ENCODE assay signal across 8 cellular contexts in genomic region chr16:2720063-2720455, GRCh38. TPM values are rescaled to one million over a fixed set of nuclear protein-coding genes. Genes with fewer than 3 reads are reported as not detected.
A peak's percentile ranks its signal among the peaks of the same experiment; 100 is the strongest.
DNase-seq lines count a peak whose midpoint lies in the region; ATAC-seq and TF ChIP-seq lines count a peak whose summit lies in the region.

Gene PRSS27 (minus strand): TSS chr16:2720224. CDS start chr16:2720160, 64 bp downstream.

- peak within 1 kb of the TSS; percentile 48 for H3K27ac Mint-ChIP-seq in nephron progenitor cell

- no peaks in the 10 kb centered on the region for H3K4me1 Mint-ChIP-seq in nephron progenitor cell

- no peak for ATAC-seq in GM19467 (IDR thresholded peaks at IDR 0.05; ENCODE audit: unreplicated experiment)
- ATAC-seq in GM18909 (IDR thresholded peaks at IDR 0.05; ENCODE audit: poor library complexity, unreplicated experiment): no peak
- ATAC-seq in GM18873 (IDR thresholded peaks at IDR 0.05; ENCODE audit: low FRiP score, unreplicated experiment): no peak

- H3K27me3 Mint-ChIP-seq in nephron progenitor cell (ENCODE audit: low read depth, poor library complexity): peaks cover 29% of the 10 kb centered on the region

- H3K4me1 ChIP-seq in effector memory CD4-positive, alpha-beta T cell (ENCODE audit: control insufficient read depth, insufficient read depth, low read length, poor library complexity, severe bottlenecking): peaks cover 12% of the 10 kb centered on the region

- peak within 1 kb of the TSS; percentile 70 for H3K4me3 ChIP-seq in BJ (ENCODE audit: low read depth, low read length)
- peak within 1 kb of the TSS; percentile 66 for H3K4me3 ChIP-seq in MG63
- H3K4me3 ChIP-seq in effector memory CD4-positive, alpha-beta T cell (ENCODE audit: insufficient read depth, low read depth, low read length, poor library complexity, severe bottlenecking): peak within 1 kb of the TSS; percentile 64

- H3K27me3 ChIP-seq in BJ (ENCODE audit: control insufficient read depth, insufficient read depth, low read length) (no peaks in the 10 kb centered on the region), MG63 (no peaks in the 10 kb centered on the region)
- H3K27me3 ChIP-seq in effector memory CD4-positive, alpha-beta T cell (replicated peaks; ENCODE audit: control insufficient read depth, insufficient read depth, low read length, poor library complexity, severe bottlenecking): no peaks in the 10 kb centered on the region

- POLR2A ChIA-PET in BJ (lab: Charles Lee): no interaction called here

- no peaks in the 10 kb centered on the region for H3K36me3 ChIP-seq in BJ (ENCODE audit: control insufficient read depth, insufficient read depth, low read length)
- no peaks in the 10 kb centered on the region for H3K36me3 ChIP-seq in MG63
- H3K36me3 ChIP-seq in effector memory CD4-positive, alpha-beta T cell (ENCODE audit: control insufficient read depth, insufficient read depth, low read length): no peaks in the 10 kb centered on the region

- no peaks in the 10 kb centered on the region for H3K9me3 Mint-ChIP-seq in nephron progenitor cell

- no peaks in the 10 kb centered on the region for H3K9me3 ChIP-seq in MG63
- H3K9me3 ChIP-seq in effector memory CD4-positive, alpha-beta T cell (ENCODE audit: control insufficient read depth, low read length): no peaks in the 10 kb centered on the region

- TF ChIP-seq CTCF in BJ (IDR thresholded peaks at IDR 0.05; ENCODE audit: insufficient read depth, low read depth, low read length) (no peak), nephron progenitor cell (IDR thresholded peaks at IDR 0.05) (no peak)

- peak within 1 kb of the TSS; percentile 82 for H3K4me3 Mint-ChIP-seq in nephron progenitor cell

- H3K36me3 Mint-ChIP-seq in nephron progenitor cell (ENCODE audit: low read depth): no peaks in the 10 kb centered on the region

- DNase-seq in BJ (ENCODE audit: low read depth) (no peak), MG63 (no peak), nephron progenitor cell (no peak)
- no peak for DNase-seq in effector memory CD4-positive, alpha-beta T cell
- no peak for DNase-seq in NK-92 treated with Interleukin-12 subunit alpha and Interleukin-12 subunit beta, amount 100 ng/mL, for 24 hours (lab: John Stamatoyannopoulos, UW)

- peak within 1 kb of the TSS; percentile 62 for H3K27ac ChIP-seq in effector memory CD4-positive, alpha-beta T cell (ENCODE audit: insufficient read depth, low read length, poor library complexity, severe bottlenecking)

- CTCF ChIA-PET in BJ (lab: Yijun Ruan, JAX): no interaction called here

RNA-seq across cellular contexts. Expression of gene PRSS27, which starts in this region (rescaled TPM):
- 0.81 and 0.97 TPM in 2 replicates for polyA plus RNA-seq in BJ (2011; rRNA removed)
- polyA minus RNA-seq in BJ (2011; rRNA and poly(A)+ RNA removed): 0.36 and 0.57 TPM in 2 replicates
- total RNA-seq in MG63 (2014; rRNA removed; shearing (Covaris generic); ENCODE audit: low replicate concordance): 0.22 and 1.7 TPM in 2 replicates
